In genomic region chr2:239545741-239546392, GRCh38 we compare ENCODE assay signal across 24 cellular contexts.
DNase-seq lines count a peak whose midpoint lies in the region; ATAC-seq and TF ChIP-seq lines count a peak whose summit lies in the region.
"Had no signal": no experiment of that assay in that cellular context is flagged by ENCODE, and none has a peak within 500 bp of the region (broad histone marks: within the 10 kb centered on the region; RNA-seq: fewer than 3 reads in every experiment).

No MANE protein-coding gene starts in this region.

- TF ChIP-seq CTCF in heart right ventricle (IDR thresholded peaks at IDR 0.05) (no peak), glutamatergic neuron (IDR thresholded peaks at IDR 0.05; ENCODE audit: partially characterized antibody, unreplicated experiment) (no peak), upper lobe of right lung (IDR thresholded peaks at IDR 0.05) (no peak), hepatocyte (IDR thresholded peaks at IDR 0.05; ENCODE audit: poor library complexity) (no peak)

- H3K9me3 Mint-ChIP-seq in glutamatergic neuron (ENCODE audit: unreplicated experiment) = peaks cover 1% of the 10 kb centered on the region
- H3K9me3 Mint-ChIP-seq: dendritic cell treated with granulocyte-macrophage colony-stimulating factor and Interleukin-4, amounts not matched to agents 40 ng/mL and 50 ng/mL, for 4 days; type B pancreatic cell had no signal

- H3K4me2 ChIP-seq in hepatocyte = no peak overlapping the region

- no peak overlapping the region for H3K27ac Mint-ChIP-seq in glutamatergic neuron (ENCODE audit: unreplicated experiment)
- H3K27ac Mint-ChIP-seq: dendritic cell treated with granulocyte-macrophage colony-stimulating factor and Interleukin-4, amounts not matched to agents 40 ng/mL and 50 ng/mL, for 4 days; HFFc6; progenitor cell of endocrine pancreas; type B pancreatic cell had no signal

- in situ Hi-C loops in HAP-1 (cut with MboI; ENCODE audit: low sequenced_read_pairs) = no loop called here

- peaks cover 3% of the 10 kb centered on the region for H3K36me3 Mint-ChIP-seq in glutamatergic neuron (ENCODE audit: unreplicated experiment)
- H3K36me3 Mint-ChIP-seq: CD8-positive, alpha-beta memory T cell; type B pancreatic cell had no signal

- no peaks in the 10 kb centered on the region for H3K4me1 ChIP-seq in heart right ventricle
- H3K4me1 ChIP-seq in upper lobe of right lung = no peaks in the 10 kb centered on the region
- H3K4me1 ChIP-seq in hepatocyte (ENCODE audit: insufficient read depth) = no peaks in the 10 kb centered on the region
- H3K4me1 ChIP-seq in HAP-1 = no peaks in the 10 kb centered on the region
- H3K4me1 ChIP-seq: lower lobe of right lung had no signal

- no peak overlapping the region for H3K27ac ChIP-seq in heart right ventricle
- no peak overlapping the region for H3K27ac ChIP-seq in upper lobe of right lung
- H3K27ac ChIP-seq in hepatocyte = no peak overlapping the region
- H3K27ac ChIP-seq: lower lobe of right lung, VCaP had no signal

- WGBS in heart right ventricle, 2 donors = 79 to 83% methylated on average over 14 of the region's 14 CpGs
- 87% methylated on average over 14 of the region's 14 CpGs for WGBS in hepatocyte (ENCODE audit: low lambda C conversion rate, missing lambda C conversion rate)

- no peaks in the 10 kb centered on the region for H4K20me1 ChIP-seq in hepatocyte (ENCODE audit: insufficient read depth, poor library complexity, severe bottlenecking)

- DNase-seq in activated CD4-positive, CD25-positive, alpha-beta regulatory T cell treated with anti-CD3 and anti-CD28 coated beads, Interleukin-2, amount 50 U/mL, for 72 hours = peak; percentile 25
- DNase-seq in Right ventricle myocardium inferior (ENCODE audit: missing footprints) (peak; percentile 63), heart right ventricle (no peak), glutamatergic neuron (peak; percentile 6), upper lobe of right lung (peak; percentile 53), hepatocyte (ENCODE audit: low spot score) (no peak), HAP-1 (ENCODE audit: low spot score in 2 of 2) (no peak)
- DNase-seq: anterior cingulate cortex, DMS153, HFFc6, kidney glomerular epithelial cell, lower lobe of right lung, NCI-H1105, NCI-H2029, NCI-H2227 treated with DMSO at 0.1 percent for 48 hours had no signal

- no peaks in the 10 kb centered on the region for H3K36me3 ChIP-seq in heart right ventricle
- no peaks in the 10 kb centered on the region for H3K36me3 ChIP-seq in upper lobe of right lung
- no peaks in the 10 kb centered on the region for H3K36me3 ChIP-seq in hepatocyte (replicated peaks; ENCODE audit: insufficient read depth, low read depth)
- H3K36me3 ChIP-seq in HAP-1 (replicated peaks) = no peaks in the 10 kb centered on the region
- H3K36me3 ChIP-seq: lower lobe of right lung had no signal

- intact Hi-C loops in Right ventricle myocardium inferior (cut with DNase I) (no loop called here), heart right ventricle (cut with DNase I) (no loop called here), upper lobe of right lung (cut with DNase I) (no loop called here)

- no peak for ATAC-seq in activated CD4-positive, CD25-positive, alpha-beta regulatory T cell treated with anti-CD3 and anti-CD28 coated beads, Interleukin-2, amount 50 U/mL, for 24 hours
- ATAC-seq in Right ventricle myocardium inferior (no peak), heart right ventricle (no peak), upper lobe of right lung (no peak)
- ATAC-seq: lower lobe of right lung, sciatic nerve had no signal

- no peak overlapping the region for H3K4me3 ChIP-seq in heart right ventricle
- no peak overlapping the region for H3K4me3 ChIP-seq in upper lobe of right lung
- no peak overlapping the region for H3K4me3 ChIP-seq in hepatocyte
- H3K4me3 ChIP-seq in HAP-1 = no peak overlapping the region
- H3K4me3 ChIP-seq: lower lobe of right lung, mucosa of descending colon had no signal

- H3K9me3 ChIP-seq in heart right ventricle = peaks cover 0 to 11% (median 0%) of the 10 kb centered on the region in 11 donors
- H3K9me3 ChIP-seq in upper lobe of right lung = no peaks in the 10 kb centered on the region
- no peaks in the 10 kb centered on the region for H3K9me3 ChIP-seq in hepatocyte (ENCODE audit: low read depth)
- no peaks in the 10 kb centered on the region for H3K9me3 ChIP-seq in HAP-1
- H3K9me3 ChIP-seq: lower lobe of right lung, mucosa of descending colon had no signal

- H3K9me2 ChIP-seq in hepatocyte (replicated peaks; ENCODE audit: insufficient read depth) = no peaks in the 10 kb centered on the region

- H2AFZ ChIP-seq in hepatocyte = no peak overlapping the region

- H3K79me2 ChIP-seq in hepatocyte = no peaks in the 10 kb centered on the region

- peaks cover 1% of the 10 kb centered on the region for H3K27me3 Mint-ChIP-seq in glutamatergic neuron (ENCODE audit: unreplicated experiment)

- H3K4me3 Mint-ChIP-seq in glutamatergic neuron (ENCODE audit: unreplicated experiment) = no peak overlapping the region
- H3K4me3 Mint-ChIP-seq: dendritic cell treated with granulocyte-macrophage colony-stimulating factor and Interleukin-4, amounts not matched to agents 40 ng/mL and 50 ng/mL, for 4 days; HFFc6; neural crest cell; type B pancreatic cell had no signal

- H3K27me3 ChIP-seq in heart right ventricle (peaks cover 0 to 41% (median 29%) of the 10 kb centered on the region in 7 donors), upper lobe of right lung (no peaks in the 10 kb centered on the region), hepatocyte (peaks cover 5% of the 10 kb centered on the region), HAP-1 (ENCODE audit: low read depth) (no peaks in the 10 kb centered on the region)

- H3K4me1 Mint-ChIP-seq in glutamatergic neuron (ENCODE audit: low read depth, unreplicated experiment) = peaks cover 2% of the 10 kb centered on the region
- H3K4me1 Mint-ChIP-seq: neural crest cell had no signal

Comparison
In these comparisons a context has a peak if more than half of its experiments do, and no peak if none do; other contexts are left out.
1. DNase-seq: peak in activated CD4-positive, CD25-positive, alpha-beta regulatory T cell treated with anti-CD3 and anti-CD28 coated beads, Interleukin-2, amount 50 U/mL, for 72 hours (single experiment), Right ventricle myocardium inferior (single experiment), glutamatergic neuron (single experiment) and upper lobe of right lung (single experiment); none in heart right ventricle (0 of 2), hepatocyte (single experiment) and HAP-1 (0 of 2).